ENCODE assay signal across 14 cellular contexts in genomic region chr3:172128852-172129251, GRCh38.
DNase-seq lines count a peak whose midpoint lies in the region; ATAC-seq and TF ChIP-seq lines count a peak whose summit lies in the region.
"Had no signal": no experiment of that assay in that cellular context is flagged by ENCODE, and none has a peak within 500 bp of the region (broad histone marks: within the 10 kb centered on the region; RNA-seq: fewer than 3 reads in every experiment).

No MANE protein-coding gene starts in this region.

- TF ChIP-seq CTCF in heart left ventricle (IDR thresholded peaks at IDR 0.05) (no peak), nephron (IDR thresholded peaks at IDR 0.05; ENCODE audit: unreplicated experiment in 3 of 3) (no peak)

- H3K9me3 Mint-ChIP-seq in nephron = no peaks in the 10 kb centered on the region

- H3K27ac ChIP-seq in heart left ventricle = peak overlapping the region in 8 of 12 donors; percentile 50 to 92 (median 76)
- H3K27ac ChIP-seq in epithelial cell of prostate = peak overlapping the region; percentile 63
- H3K27ac ChIP-seq in urinary bladder (ENCODE audit: low read depth) = peak overlapping the region; percentile 39

- POLR2A ChIA-PET in HEK293T (lab: Yijun Ruan, JAX) = no interaction called here

- WGBS in heart left ventricle, 4 donors = 93 to 97% (median 97%) methylated on average over 9 of the region's 9 CpGs
- WGBS in urinary bladder = 96% methylated on average over 9 of the region's 9 CpGs

- intact Hi-C loops in heart left ventricle (cut with DNase I) = loop anchor here in 4 of 10 donors (5.0 to 10.0 kb wide), 2 partner anchors 84 to 87 kb away; no protein-coding TSS in a partner anchor
- intact Hi-C loops in Right ventricle myocardium superior (cut with DNase I) = no loop called here

- no peaks in the 10 kb centered on the region for H3K27me3 Mint-ChIP-seq in nephron (ENCODE audit: low read depth)

- no peaks in the 10 kb centered on the region for H3K27me3 ChIP-seq in heart left ventricle

- H3K9me3 ChIP-seq in heart left ventricle = no peaks in the 10 kb centered on the region

- no peak for ATAC-seq in heart left ventricle
- no peak for ATAC-seq in Right ventricle myocardium superior (ENCODE audit: poor library complexity)

- DNase-seq in heart left ventricle (no peak), Right ventricle myocardium superior (no peak), epithelial cell of prostate (ENCODE audit: low read depth, low spot score) (no peak), ureter (ENCODE audit: low spot score) (no peak), NCI-H748 (lab: John Stamatoyannopoulos, UW; ENCODE audit: unreplicated experiment) (no peak), HEK293T (ENCODE audit: extremely low spot score) (no peak)
- DNase-seq: 8988T, activated gamma-delta T cell treated with Interleukin-2 at 50 U/mL for 16 hours, caudate nucleus, midbrain, NCI-H146, NCI-H510A treated with DMSO at 0.1 percent for 48 hours had no signal

- peaks cover 11 to 98% (median 62%) of the 10 kb centered on the region in 12 donors for H3K4me1 ChIP-seq in heart left ventricle
- peaks cover 2% of the 10 kb centered on the region for H3K4me1 ChIP-seq in urinary bladder (ENCODE audit: insufficient read depth)

- no peak overlapping the region for H3K4me3 Mint-ChIP-seq in nephron

- H3K4me3 ChIP-seq in heart left ventricle = no peak overlapping the region
- no peak overlapping the region for H3K4me3 ChIP-seq in urinary bladder (ENCODE audit: low read depth, low read length)

- H3K36me3 Mint-ChIP-seq in nephron (ENCODE audit: low read depth) = peaks cover 48% of the 10 kb centered on the region

- H3K4me1 Mint-ChIP-seq in nephron = peaks cover 58% of the 10 kb centered on the region

- no peak for TF ChIP-seq POLR2A in heart left ventricle (IDR thresholded peaks at IDR 0.05)

- peaks cover 0 to 13% (median 0%) of the 10 kb centered on the region in 9 donors for H3K36me3 ChIP-seq in heart left ventricle
- H3K36me3 ChIP-seq in urinary bladder (ENCODE audit: insufficient read depth) = no peaks in the 10 kb centered on the region

- peak overlapping the region; percentile 40 to 78 (median 60) for H3K27ac Mint-ChIP-seq in nephron

- CTCF ChIA-PET in HEK293T (lab: Yijun Ruan, JAX) = interaction anchor here (0.5 to 1.0 kb wide), 2 partner anchors 10 to 11 kb away, joined by 3 read pairs; no protein-coding TSS in a partner anchor

TF ChIP-seq in HEK293T, 16 proteins besides CTCF, POLR2A, EP300 and RAD21:
- TF ChIP-seq ELF4 (IDR thresholded peaks at IDR 0.05) (no peak), NFRKB (IDR thresholded peaks at IDR 0.05) (no peak), FOXM1 (IDR thresholded peaks at IDR 0.05; ENCODE audit: borderline replicate concordance) (no peak), CTBP1 (IDR thresholded peaks at IDR 0.05; ENCODE audit: borderline replicate concordance) (no peak), SUZ12 (IDR thresholded peaks at IDR 0.05) (no peak), BHLHE40 (IDR thresholded peaks at IDR 0.05; ENCODE audit: borderline replicate concordance) (no peak), L3MBTL2 (conservative IDR thresholded peaks at IDR 0.05) (no peak), PKNOX1 (IDR thresholded peaks at IDR 0.05) (no peak), ZNF384 (IDR thresholded peaks at IDR 0.05) (no peak), SP1 (IDR thresholded peaks at IDR 0.05) (no peak), FOXK2 (IDR thresholded peaks at IDR 0.05) (no peak), LEF1 (IDR thresholded peaks at IDR 0.05; ENCODE audit: borderline replicate concordance) (no peak), HDGF (IDR thresholded peaks at IDR 0.05; ENCODE audit: borderline replicate concordance) (no peak)
